ENCODE assay signal across 8 cellular contexts in the genomic region with DNA sequence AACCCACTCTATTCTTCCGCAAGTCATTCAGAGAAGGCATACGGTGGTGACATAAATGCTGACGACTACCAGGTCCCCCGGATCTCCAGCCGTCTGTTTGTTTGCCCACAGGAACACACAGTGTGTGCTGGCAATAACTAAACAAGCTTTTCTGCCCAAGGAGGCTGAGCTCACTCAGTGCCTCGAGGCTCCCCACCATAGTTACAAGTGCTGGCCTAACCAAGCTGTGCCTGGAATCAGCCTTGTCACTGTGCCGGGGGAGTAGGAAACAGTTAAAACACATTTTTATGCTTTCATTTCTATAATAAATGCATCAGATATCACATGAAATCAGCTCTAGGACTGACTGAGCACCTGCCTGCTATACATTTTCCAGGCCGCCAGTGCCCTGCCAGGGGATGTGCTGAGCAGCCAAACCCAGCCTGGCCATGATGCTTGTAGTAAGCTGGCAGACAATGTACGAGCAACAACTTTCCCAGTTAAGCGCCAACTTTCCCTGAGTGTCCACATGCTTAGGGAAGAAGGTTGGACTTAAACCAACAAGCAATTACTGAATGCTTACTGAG. TPM values are rescaled to one million over a fixed set of nuclear protein-coding genes. Genes with fewer than 3 reads are reported as not detected.
DNase-seq lines count a peak whose midpoint lies in the region; ATAC-seq, FAIRE-seq and TF ChIP-seq lines count a peak whose summit lies in the region.

No MANE protein-coding gene starts in this region.

- TF ChIP-seq CTCF in C4-2B (conservative IDR thresholded peaks at IDR 0.05) (no peak), GM12878 (IDR thresholded peaks at IDR 0.05 in 2 of 3, conservative IDR thresholded peaks at IDR 0.05 in 1 of 3; ENCODE audit: control insufficient read depth in 2 of 3, extremely low read depth in 1 of 3, insufficient read depth in 1 of 3, low read depth in 3 of 3, low read length in 3 of 3) (no peak), nephron progenitor cell (IDR thresholded peaks at IDR 0.05) (no peak)

- intact Hi-C loops in GM12878 (cut with micrococcal nuclease; ENCODE audit: unreplicated experiment): no loop called here

- BruUV-seq in GM12878 (replicated peaks; lab: Mats Ljungman, UMichigan): no TSS peak

- no peak overlapping the region for H3K4me3 ChIP-seq in GM12878

- peaks cover 7% of the 10 kb centered on the region; the same call in 1 of the 2 replicates for H3K4me1 ChIP-seq in GM12878 (ENCODE audit: control insufficient read depth, insufficient read depth, low read length)

- H3K9me3 Mint-ChIP-seq in nephron progenitor cell: peaks cover 70% of the 10 kb centered on the region

- no peak overlapping the region for H2AFZ ChIP-seq in GM12878 (ENCODE audit: control insufficient read depth, low read depth, low read length)

- WGBS in GM12878 (ENCODE audit: insufficient coverage, insufficient replicate concordance, low lambda C conversion rate, missing lambda C conversion rate): 44% methylated on average over 10 of the region's 10 CpGs

- ATAC-seq in GM12878 (no peak), left lobe of liver (no peak), HG02588 (IDR thresholded peaks at IDR 0.05; ENCODE audit: unreplicated experiment) (no peak)

- H3K36me3 ChIP-seq in GM12878 (ENCODE audit: control insufficient read depth in 2 of 2, insufficient read depth in 2 of 2, low read length in 1 of 2): peaks cover 0 to 1% of the 10 kb centered on the region in 2 experiments; a peak in 3 of 4 replicates

- peaks cover 14% of the 10 kb centered on the region for H4K20me1 ChIP-seq in GM12878 (ENCODE audit: control insufficient read depth, insufficient read depth)

- peak overlapping the region; percentile 45 for H3K27ac Mint-ChIP-seq in nephron progenitor cell

- no peak overlapping the region for H3K9ac ChIP-seq in GM12878 (ENCODE audit: control insufficient read depth, insufficient read depth, low read length)

- no peak overlapping the region for H3K4me3 Mint-ChIP-seq in nephron progenitor cell

- CTCF ChIA-PET in GM12878 (lab: Yijun Ruan, JAX): interaction anchor here (1.5 kb wide), 1 partner anchor 13 kb away, joined by 5 read pairs; no protein-coding TSS in a partner anchor
- CTCF ChIA-PET in HEK293T (lab: Yijun Ruan, JAX): interaction anchor here (1.6 kb wide), 1 partner anchor 127 kb away, joined by 3 read pairs; no protein-coding TSS in a partner anchor

- no peak for TF ChIP-seq EP300 in GM12878 (IDR thresholded peaks at IDR 0.05; ENCODE audit: borderline replicate concordance in 1 of 2, control insufficient read depth in 1 of 2, low read depth in 2 of 2, low read length in 2 of 2)

- H3K27me3 Mint-ChIP-seq in nephron progenitor cell (ENCODE audit: low read depth, poor library complexity): no peaks in the 10 kb centered on the region

- H3K4me1 Mint-ChIP-seq in nephron progenitor cell: peaks cover 18% of the 10 kb centered on the region

- H3K36me3 Mint-ChIP-seq in nephron progenitor cell (ENCODE audit: low read depth): peaks cover 61% of the 10 kb centered on the region

- RAD21 ChIA-PET in GM12878 (lab: Charles Lee; ENCODE audit: unreplicated experiment): interaction anchor here (0.9 kb wide), 1 partner anchor 75 kb away, joined by 3 read pairs; a partner anchor contains a TSS

- H3K27ac ChIP-seq in C4-2B: peak overlapping the region; percentile 74
- H3K27ac ChIP-seq in GM12878 (ENCODE audit: control insufficient read depth, insufficient read depth): no peak overlapping the region; the same call in 1 of the 2 replicates

- DNase-seq in NCI-H446 (lab: John Stamatoyannopoulos, UW) (peak; percentile 81 to 93), GM12878 (ENCODE audit: low read depth, low spot score) (no peak), nephron progenitor cell (no peak), SKM-1 treated with dmso at 0.1 percent for 144 hours (lab: John Stamatoyannopoulos, UW; ENCODE audit: unreplicated experiment) (no peak), left lobe of liver (ENCODE audit: low spot score) (no peak), HEK293T (ENCODE audit: extremely low spot score) (no peak)

- POLR2A ChIA-PET in GM12878 (lab: Charles Lee): interaction anchor here (0.5 kb wide), 1 partner anchor 72 kb away, joined by 3 read pairs; no protein-coding TSS in a partner anchor
- POLR2A ChIA-PET in HEK293T (lab: Yijun Ruan, JAX): interaction anchor here (1.1 kb wide), 2 partner anchors 26 to 28 kb away, joined by 3 read pairs; no protein-coding TSS in a partner anchor

- TF ChIP-seq POLR2A in GM12878 (IDR thresholded peaks at IDR 0.05; ENCODE audit: low read depth, low read length): 0 out of 2 replicates have a peak, but pooled peaks have one; percentile 16

- in situ Hi-C loops in GM12878 (cut with MboI): no loop called here

- no peak for TF ChIP-seq RAD21 in GM12878 (IDR thresholded peaks at IDR 0.05; ENCODE audit: insufficient read depth, low read depth, low read length)

- H3K9me3 ChIP-seq in GM12878 (replicated peaks; ENCODE audit: control insufficient read depth, insufficient read depth, low read length): peaks cover 5% of the 10 kb centered on the region

- H3K79me2 ChIP-seq in GM12878 (ENCODE audit: control insufficient read depth, insufficient read depth, low read length): peaks cover 90% of the 10 kb centered on the region

- H3K4me2 ChIP-seq in GM12878 (ENCODE audit: control insufficient read depth, insufficient read depth): no peak overlapping the region

- FAIRE-seq in GM12878 (lab: Jason Lieb, UNC): no peak

- H3K27me3 ChIP-seq in GM12878 (replicated peaks in 1 of 2; ENCODE audit: control insufficient read depth in 2 of 2, insufficient read depth in 2 of 2, low read length in 1 of 2): no peaks in the 10 kb centered on the region

- SMC1A ChIA-PET in GM12878 (lab: Charles Lee; ENCODE audit: uncharacterized antibody, unreplicated experiment): interaction anchor here (0.6 to 1.1 kb wide), 2 partner anchors 10 to 13 kb away, joined by 3 read pairs; no protein-coding TSS in a partner anchor

TF ChIP-seq in GM12878, 131 proteins besides CTCF, POLR2A, EP300 and RAD21:
- no peak for TF ChIP-seq ASH2L (IDR thresholded peaks at IDR 0.05; ENCODE audit: borderline replicate concordance, low read depth)
- no peak for TF ChIP-seq MEF2A (IDR thresholded peaks at IDR 0.05; ENCODE audit: insufficient read depth, low read depth, low read length)
- no peak for TF ChIP-seq NR2C2 (IDR thresholded peaks at IDR 0.05; ENCODE audit: borderline replicate concordance, control insufficient read depth, insufficient read length, low read depth)
- TF ChIP-seq IKZF1 (conservative IDR thresholded peaks at IDR 0.05): no peak
- no peak for TF ChIP-seq WRNIP1 (IDR thresholded peaks at IDR 0.05; ENCODE audit: borderline replicate concordance, low read depth, low read length)
- no peak for TF ChIP-seq RAD51 (IDR thresholded peaks at IDR 0.05)
- no peak for TF ChIP-seq TBL1XR1 (IDR thresholded peaks at IDR 0.05; ENCODE audit: low read depth, low read length)
- no peak for TF ChIP-seq FOXK2 (IDR thresholded peaks at IDR 0.05)
- TF ChIP-seq RB1 (IDR thresholded peaks at IDR 0.05; ENCODE audit: borderline replicate concordance): no peak
- no peak for TF ChIP-seq RELA (IDR thresholded peaks at IDR 0.05; ENCODE audit: borderline replicate concordance, partially characterized antibody)
- no peak for TF ChIP-seq ZNF274 (IDR thresholded peaks at IDR 0.05; ENCODE audit: insufficient read depth, insufficient read length)
- TF ChIP-seq GATAD2B (conservative IDR thresholded peaks at IDR 0.05; ENCODE audit: low read depth): no peak
- no peak for TF ChIP-seq YY1 (IDR thresholded peaks at IDR 0.05; ENCODE audit: low read depth, low read length)
- no peak for TF ChIP-seq ZBED1 (IDR thresholded peaks at IDR 0.05; ENCODE audit: borderline replicate concordance)

TF ChIP-seq in HEK293T, 16 proteins besides CTCF, POLR2A, EP300 and RAD21:
- no peak for TF ChIP-seq LEF1 (IDR thresholded peaks at IDR 0.05; ENCODE audit: borderline replicate concordance)

RNA-seq across cellular contexts. Expression of a gene that starts 28.1 kb away (rescaled TPM):
- 132 and 152 TPM in 2 replicates for total RNA-seq in GM12878 (2013; cell fraction: nucleolus; rRNA removed)
- total RNA-seq in GM12878 (2014; rRNA removed) (9.3 and 11.4 TPM in 2 replicates), GM12878 (2014; rRNA removed; fragmentation: Illumina TruSeq; extraction: Trizol) (8.2 and 9.3 TPM in 2 replicates), GM12878 (2021) (84.4 and 88.8 TPM in 2 replicates), left lobe of liver (46.1 TPM)
- 13.0 TPM for polyA plus RNA-seq in GM12878 (2011; ENCODE audit: low read depth)
- polyA plus RNA-seq in GM12878 (2011; rRNA removed) (3.9 and 6.0 TPM in 2 replicates), GM12878 (2014; fragmentation: Illumina TruSeq; extraction: Trizol) (12.1 and 22.9 TPM in 2 replicates), GM12878 (2014; fragmentation: Nextera tagmentation; extraction: Ambion mirVana) (1 to 10 TPM; 5.3 to 8.6 TPM), GM12878 (2014; rRNA removed) (18.3 and 26.8 TPM in 2 replicates), GM12878 (2016; fragmentation: Nextera tagmentation; extraction: Ambion mirVana) (10 to 100 TPM; 12.2 to 13.1 TPM)
- polyA plus RNA-seq in GM12878 (2011; cell fraction: cytosol; rRNA removed): 4.3 and 5.9 TPM in 2 replicates
- polyA plus RNA-seq in GM12878 (2011; cell fraction: nucleus; rRNA removed): 47.2 and 65.0 TPM in 2 replicates
- 33.0 and 53.4 TPM in 2 replicates for polyA plus RNA-seq in GM12878 (2012)
- 18.0 and 22.3 TPM in 2 replicates for polyA minus RNA-seq in GM12878 (2011; rRNA and poly(A)+ RNA removed)
- 15.6 and 16.7 TPM in 2 replicates for polyA minus RNA-seq in GM12878 (2011; cell fraction: cytosol; rRNA and poly(A)+ RNA removed)
- polyA minus RNA-seq in GM12878 (2011; cell fraction: nucleus; rRNA and poly(A)+ RNA removed): 40.9 and 74.5 TPM in 2 replicates

Comparison
In these comparisons a context has a peak if more than half of its experiments do, and no peak if none do; other contexts are left out.
1. DNase-seq: peak in NCI-H446 (2 of 2); none in GM12878 (single experiment), nephron progenitor cell (single experiment), SKM-1 treated with dmso at 0.1 percent for 144 hours (single experiment), left lobe of liver (single experiment) and HEK293T (single experiment).